In genomic region chr1:165328136-165328535, GRCh38 we compare ENCODE assay signal across 20 cellular contexts. TPM values are rescaled to one million over a fixed set of nuclear protein-coding genes. Genes with fewer than 3 reads are reported as not detected.
A peak's percentile ranks its signal among the peaks of the same experiment; 100 is the strongest.
DNase-seq lines count a peak whose midpoint lies in the region; ATAC-seq and TF ChIP-seq lines count a peak whose summit lies in the region.
"Had no signal": no experiment of that assay in that cellular context is flagged by ENCODE, and none has a peak within 500 bp of the region (broad histone marks: within the 10 kb centered on the region; RNA-seq: fewer than 3 reads in every experiment).

No MANE protein-coding gene starts in this region.

- CTCF ChIA-PET in PC-3 (lab: Charles Lee), result no interaction called here

- H3K4me3 ChIP-seq in LNCaP clone FGC (ENCODE audit: low read depth, low read length), result no peak overlapping the region
- H3K4me3 ChIP-seq in esophagus muscularis mucosa, result no peak overlapping the region
- H3K4me3 ChIP-seq in PC-3 (ENCODE audit: low read length), result no peak overlapping the region
- H3K4me3 ChIP-seq: BLaER1 treated with 17β-estradiol and CSF1 and Interleukin-3, amounts not matched to agents 10 nM and 100 nM had no signal

- no peak overlapping the region for H3K9ac ChIP-seq in PC-3 (ENCODE audit: low read length)
- H3K9ac ChIP-seq: BLaER1 treated with 17β-estradiol and CSF1 and Interleukin-3, amounts not matched to agents 10 nM and 100 nM had no signal

- no peak for TF ChIP-seq POLR2A in esophagus muscularis mucosa (IDR thresholded peaks at IDR 0.05; ENCODE audit: low read depth)

- intact Hi-C loops in esophagus muscularis mucosa (cut with DNase I) (no loop called here), PC-3 (cut with micrococcal nuclease) (no loop called here)

- H3K4me1 ChIP-seq in esophagus muscularis mucosa, result no peaks in the 10 kb centered on the region
- H3K4me1 ChIP-seq in PC-3 (ENCODE audit: insufficient read depth, low read length), result peaks cover 6% of the 10 kb centered on the region
- H3K4me1 ChIP-seq: BLaER1 treated with 17β-estradiol and CSF1 and Interleukin-3, amounts not matched to agents 10 nM and 100 nM had no signal

- no peak overlapping the region for H2AFZ ChIP-seq in PC-3 (ENCODE audit: low read length)

- peak; percentile 66 for DNase-seq in LNCaP clone FGC (ENCODE audit: low read depth)
- DNase-seq in esophagus muscularis mucosa (ENCODE audit: extremely low spot score), result peak; percentile 81
- no peak for DNase-seq in NCI-H748 treated with DMSO at 0.1 percent for 48 hours (lab: John Stamatoyannopoulos, UW)
- no peak for DNase-seq in PC-3
- no peak for DNase-seq in stimulated activated CD4-positive, alpha-beta T cell treated with anti-CD3 and anti-CD28 coated beads, Interleukin-1b, Interleukin-23, amount 100 ng/mL, for 48 hours
- DNase-seq: CD8-positive, alpha-beta memory T cell; COR-L47; DMS153; DMS79; GDM1; GOT3; H7 had no signal

- H3K9me2 ChIP-seq in PC-3 (replicated peaks; ENCODE audit: low read length), result no peaks in the 10 kb centered on the region

- H4K20me1 ChIP-seq in PC-3 (ENCODE audit: low read length), result no peaks in the 10 kb centered on the region
- H4K20me1 ChIP-seq: BLaER1 treated with 17β-estradiol and CSF1 and Interleukin-3, amounts not matched to agents 10 nM and 100 nM had no signal

- BruUV-seq in PC-3 (replicated peaks; lab: Mats Ljungman, UMichigan), result no TSS peak

- POLR2A ChIA-PET in PC-3 (lab: Charles Lee; ENCODE audit: unreplicated experiment), result no interaction called here

- H3K36me3 ChIP-seq in esophagus muscularis mucosa (no peaks in the 10 kb centered on the region), PC-3 (ENCODE audit: low read depth, low read length) (no peaks in the 10 kb centered on the region)
- H3K36me3 ChIP-seq: BLaER1 treated with 17β-estradiol and CSF1 and Interleukin-3, amounts not matched to agents 10 nM and 100 nM had no signal

- WGBS in esophagus muscularis mucosa, result 68% methylated on average over 3 of the region's 3 CpGs

- TF ChIP-seq EP300 in esophagus muscularis mucosa (IDR thresholded peaks at IDR 0.05), result no peak

- ATAC-seq in GM21528 (IDR thresholded peaks at IDR 0.05; ENCODE audit: low FRiP score, unreplicated experiment) (no peak), PC-3 (no peak)
- ATAC-seq: HCT116, HepG2 had no signal

- TF ChIP-seq CTCF in LNCaP clone FGC (IDR thresholded peaks at IDR 0.05; ENCODE audit: control insufficient read depth, extremely low read depth, insufficient read depth) (no peak), VCaP (conservative IDR thresholded peaks at IDR 0.05) (no peak), esophagus muscularis mucosa (IDR thresholded peaks at IDR 0.05) (no peak), PC-3 (conservative IDR thresholded peaks at IDR 0.05; ENCODE audit: low read depth, low read length) (no peak)

- no peaks in the 10 kb centered on the region for H3K9me3 ChIP-seq in esophagus muscularis mucosa
- no peaks in the 10 kb centered on the region for H3K9me3 ChIP-seq in PC-3 (ENCODE audit: low read length)

- no peaks in the 10 kb centered on the region for H3F3A ChIP-seq in PC-3 (ENCODE audit: low read length, unreplicated experiment)

- peak overlapping the region; percentile 78 for H3K27ac ChIP-seq in VCaP
- H3K27ac ChIP-seq in esophagus muscularis mucosa (replicated peaks in 1 of 4), result no peak overlapping the region
- no peak overlapping the region for H3K27ac ChIP-seq in PC-3 (ENCODE audit: low read length)
- H3K27ac ChIP-seq: BLaER1 treated with 17β-estradiol and CSF1 and Interleukin-3, amounts not matched to agents 10 nM and 100 nM had no signal

- H3K27me3 ChIP-seq in esophagus muscularis mucosa (peaks cover 0 to 30% (median 0%) of the 10 kb centered on the region in 4 donors), PC-3 (ENCODE audit: low read length) (peaks cover 39% of the 10 kb centered on the region)
- H3K27me3 ChIP-seq: BLaER1 treated with 17β-estradiol and CSF1 and Interleukin-3, amounts not matched to agents 10 nM and 100 nM had no signal

- no peaks in the 10 kb centered on the region for H3K79me2 ChIP-seq in PC-3 (ENCODE audit: low read length)

- no peak overlapping the region for H3K4me2 ChIP-seq in PC-3 (ENCODE audit: low read length)
- H3K4me2 ChIP-seq: BLaER1 treated with 17β-estradiol and CSF1 and Interleukin-3, amounts not matched to agents 10 nM and 100 nM had no signal

RNA-seq across cellular contexts. Expression of gene LMX1A, which starts 28.4 kb away (rescaled TPM):
- total RNA-seq in esophagus muscularis mucosa (under 1 TPM in 3 of 4 donors, not detected in 1; 0.32 to 0.98 (median 0.33) TPM), PC-3 (2014; rRNA removed) (not detected in 2 replicates)
- total RNA-seq: A172; B cell; CD8-positive, alpha-beta memory T cell; Daoy had no signal

Comparison
In these comparisons a context has a peak if more than half of its experiments do, and no peak if none do; other contexts are left out.
1. DNase-seq: peak in LNCaP clone FGC (single experiment) and esophagus muscularis mucosa (single experiment); none in NCI-H748 treated with DMSO at 0.1 percent for 48 hours (single experiment), PC-3 (single experiment) and stimulated activated CD4-positive, alpha-beta T cell treated with anti-CD3 and anti-CD28 coated beads, Interleukin-1b, Interleukin-23, amount 100 ng/mL, for 48 hours (single experiment).